In genomic region chr17:82601447-82602000, GRCh38 we compare ENCODE assay signal across 18 cellular contexts. TPM values are rescaled to one million over a fixed set of nuclear protein-coding genes. Genes with fewer than 3 reads are reported as not detected.
DNase-seq lines count a peak whose midpoint lies in the region; ATAC-seq and TF ChIP-seq lines count a peak whose summit lies in the region.
"Had no signal": no experiment of that assay in that cellular context is flagged by ENCODE, and none has a peak within 500 bp of the region (broad histone marks: within the 10 kb centered on the region; RNA-seq: fewer than 3 reads in every experiment).

No MANE protein-coding gene starts in this region.

- H3K4me1 Mint-ChIP-seq in endodermal cell = no peaks in the 10 kb centered on the region
- peaks cover 21% of the 10 kb centered on the region for H3K4me1 Mint-ChIP-seq in stimulated activated effector memory CD8-positive, alpha-beta T cell treated with anti-CD3 and anti-CD28 coated beads, Interleukin-12 subunit alpha, Interleukin-12 subunit beta, amount 100 ng/mL, for 72 hours

- ATAC-seq in stimulated activated effector memory CD8-positive, alpha-beta T cell treated with anti-CD3 and anti-CD28 coated beads, Interleukin-12 subunit alpha, Interleukin-12 subunit beta, amount 100 ng/mL, for 72 hours = no peak
- ATAC-seq in HG03439 (IDR thresholded peaks at IDR 0.05; ENCODE audit: unreplicated experiment) = no peak
- ATAC-seq: A549 had no signal

- H3K27ac ChIP-seq in right atrium auricular region = peak overlapping the region; percentile 60 to 69
- no peak overlapping the region for H3K27ac ChIP-seq in PC-9
- H3K27ac ChIP-seq in endodermal cell (ENCODE audit: low read depth, low read length) = no peak overlapping the region
- H3K27ac ChIP-seq: A549, C4-2B had no signal

- H3K4me3 Mint-ChIP-seq in endodermal cell = no peak overlapping the region
- H3K4me3 Mint-ChIP-seq in stimulated activated effector memory CD8-positive, alpha-beta T cell treated with anti-CD3 and anti-CD28 coated beads, Interleukin-12 subunit alpha, Interleukin-12 subunit beta, amount 100 ng/mL, for 72 hours = no peak overlapping the region

- no peaks in the 10 kb centered on the region for H3K27me3 Mint-ChIP-seq in endodermal cell (ENCODE audit: insufficient read depth)

- H3K27me3 ChIP-seq in right atrium auricular region = no peaks in the 10 kb centered on the region
- H3K27me3 ChIP-seq in PC-9 (ENCODE audit: insufficient read depth, low read depth) = no peaks in the 10 kb centered on the region
- no peaks in the 10 kb centered on the region for H3K27me3 ChIP-seq in endodermal cell (ENCODE audit: control insufficient read depth, insufficient read depth, low read length, poor library complexity, severe bottlenecking)
- H3K27me3 ChIP-seq: Peyer's patch had no signal

- H3K4me3 ChIP-seq in right atrium auricular region = no peak overlapping the region
- no peak overlapping the region for H3K4me3 ChIP-seq in PC-9
- no peak overlapping the region for H3K4me3 ChIP-seq in endodermal cell (ENCODE audit: low read length)
- H3K4me3 ChIP-seq: A549, Peyer's patch had no signal

- no peak overlapping the region for H3K9ac ChIP-seq in endodermal cell (ENCODE audit: extremely low read depth, low read length, poor library complexity, severe bottlenecking)

- peaks cover 81% of the 10 kb centered on the region for H3K36me3 Mint-ChIP-seq in endodermal cell (ENCODE audit: low read depth)
- H3K36me3 Mint-ChIP-seq in stimulated activated effector memory CD8-positive, alpha-beta T cell treated with anti-CD3 and anti-CD28 coated beads, Interleukin-12 subunit alpha, Interleukin-12 subunit beta, amount 100 ng/mL, for 72 hours = peaks cover 88% of the 10 kb centered on the region

- H3K4me1 ChIP-seq in right atrium auricular region (peaks cover 0 to 49% of the 10 kb centered on the region in 2 donors), PC-9 (replicated peaks; ENCODE audit: insufficient read depth) (no peaks in the 10 kb centered on the region), endodermal cell (ENCODE audit: control insufficient read depth, insufficient read depth, low read length) (no peaks in the 10 kb centered on the region)
- H3K4me1 ChIP-seq: A549 had no signal

- peaks cover 47% of the 10 kb centered on the region for H3K36me3 ChIP-seq in right atrium auricular region
- H3K36me3 ChIP-seq in PC-9 (ENCODE audit: low read depth) = no peaks in the 10 kb centered on the region
- peaks cover 81% of the 10 kb centered on the region for H3K36me3 ChIP-seq in endodermal cell (ENCODE audit: control insufficient read depth, insufficient read depth, low read length)

- in situ Hi-C loops in GM13977 (cut with MboI; ENCODE audit: low pct_unique_long_range_greater_than_20kb, low sequenced_read_pairs, unreplicated experiment) = no loop called here

- no peak overlapping the region for H2AFZ ChIP-seq in PC-9

- intact Hi-C loops in cardiac septum (cut with DNase I) (no loop called here), PC-9 (cut with micrococcal nuclease; ENCODE audit: unreplicated experiment) (no loop called here)

- H3K4me2 ChIP-seq in PC-9 = no peak overlapping the region
- H3K4me2 ChIP-seq: A549 had no signal

- H3F3A ChIP-seq in PC-9 (ENCODE audit: insufficient read depth, low read depth) = no peaks in the 10 kb centered on the region; the same call in 1 of the 2 replicates

- CTCF ChIA-PET in PC-9 (lab: Charles Lee) = no interaction called here

- POLR2A ChIA-PET in PC-9 (lab: Charles Lee; ENCODE audit: unreplicated experiment) = no interaction called here

- no peak for TF ChIP-seq CTCF in right atrium auricular region (IDR thresholded peaks at IDR 0.05)
- no peak for TF ChIP-seq CTCF in PC-9 (conservative IDR thresholded peaks at IDR 0.05)
- TF ChIP-seq CTCF in endodermal cell (conservative IDR thresholded peaks at IDR 0.05) = no peak
- TF ChIP-seq CTCF in GM13977 (IDR thresholded peaks at IDR 0.05; ENCODE audit: extremely low read depth, insufficient read depth, missing control alignments) = no peak

- H3K9me3 ChIP-seq in right atrium auricular region (no peaks in the 10 kb centered on the region), PC-9 (ENCODE audit: insufficient read depth, low read depth) (no peaks in the 10 kb centered on the region), endodermal cell (ENCODE audit: control insufficient read depth, low read length) (no peaks in the 10 kb centered on the region)
- H3K9me3 ChIP-seq: A549, Peyer's patch had no signal

- no peaks in the 10 kb centered on the region for H3K9me2 ChIP-seq in PC-9 (ENCODE audit: insufficient read depth)

- peaks cover 6% of the 10 kb centered on the region for H4K20me1 ChIP-seq in PC-9 (ENCODE audit: insufficient read depth)

- no peaks in the 10 kb centered on the region for H3K79me2 ChIP-seq in PC-9 (ENCODE audit: low read depth)

- TSS peak; percentile 26 for BruUV-seq in PC-9 (replicated peaks; lab: Mats Ljungman, UMichigan)

- DNase-seq in right atrium auricular region (ENCODE audit: low spot score) (no peak), cardiac septum (ENCODE audit: low spot score) (no peak), PC-9 (no peak), endodermal cell (no peak), HK-2 (ENCODE audit: unreplicated experiment) (no peak), GM13977 (ENCODE audit: low spot score) (no peak)
- DNase-seq in stimulated activated effector memory CD8-positive, alpha-beta T cell treated with anti-CD3 and anti-CD28 coated beads, Interleukin-12 subunit alpha, Interleukin-12 subunit beta, amount 100 ng/mL, for 72 hours (ENCODE audit: low spot score in 2 of 2) = no peak
- DNase-seq: DMS153, KBM-7, NCI-H1436, NCI-H2029, NCI-H2171 treated with DMSO at 0.1 percent for 48 hours, NCI-H774, Peyer's patch, SHP77 had no signal

- peak overlapping the region; percentile 83 for H3K27ac Mint-ChIP-seq in endodermal cell
- H3K27ac Mint-ChIP-seq in stimulated activated effector memory CD8-positive, alpha-beta T cell treated with anti-CD3 and anti-CD28 coated beads, Interleukin-12 subunit alpha, Interleukin-12 subunit beta, amount 100 ng/mL, for 72 hours = peak overlapping the region; percentile 79

- 97% methylated on average over 17 to 24 of the region's 24 CpGs for WGBS in endodermal cell (ENCODE audit: insufficient coverage in 1 of 2, insufficient read length in 1 of 2), 2 experiments

- H3K9me3 Mint-ChIP-seq in endodermal cell = peaks cover 2% of the 10 kb centered on the region
- H3K9me3 Mint-ChIP-seq in stimulated activated effector memory CD8-positive, alpha-beta T cell treated with anti-CD3 and anti-CD28 coated beads, Interleukin-12 subunit alpha, Interleukin-12 subunit beta, amount 100 ng/mL, for 72 hours = no peaks in the 10 kb centered on the region

RNA-seq across cellular contexts. Expression of gene WDR45B, which starts 46.7 kb away (rescaled TPM):
- 10 to 100 TPM; 41.2 to 46.4 TPM for total RNA-seq in right atrium auricular region
- 45.4 TPM for total RNA-seq in cardiac septum
- total RNA-seq in PC-9 (2021) = 65.1 and 84.9 TPM in 2 replicates
- total RNA-seq in endodermal cell = 10 to 100 TPM; 75.3 to 79.1 TPM
- polyA plus RNA-seq in endodermal cell (2013, experiment 1 of 2) = 79.0 TPM
- 79.4 TPM for polyA plus RNA-seq in endodermal cell (2013, experiment 2 of 2)

Comparison
In these comparisons a context has a peak if more than half of its experiments do, and no peak if none do; other contexts are left out.
1. H3K27ac ChIP-seq: peak in right atrium auricular region (2 of 2); none in PC-9 (single experiment) and endodermal cell (single experiment).